ENCODE assay signal across 15 cellular contexts in genomic region chr1:230313453-230314141, GRCh38.
DNase-seq lines count a peak whose midpoint lies in the region; ATAC-seq, FAIRE-seq and TF ChIP-seq lines count a peak whose summit lies in the region.
"Had no signal": no experiment of that assay in that cellular context is flagged by ENCODE, and none has a peak within 500 bp of the region (broad histone marks: within the 10 kb centered on the region; RNA-seq: fewer than 3 reads in every experiment).

No MANE protein-coding gene starts in this region.

- no peak overlapping the region for H2BK12ac ChIP-seq in H1 (ENCODE audit: low read depth, low read length)

- H3K36me3 Mint-ChIP-seq in activated naive CD4-positive, alpha-beta T cell treated with anti-CD3 and anti-CD28 coated beads, Interleukin-2, amount 50 U/mL, for 72 hours: no peaks in the 10 kb centered on the region
- H3K36me3 Mint-ChIP-seq: CD4-positive, CD25-positive, alpha-beta regulatory T cell had no signal

- H3K9me1 ChIP-seq in K562 (ENCODE audit: control insufficient read depth, insufficient read depth, low read length): peaks cover 2% of the 10 kb centered on the region

- no peak for TF ChIP-seq EP300 in K562 (IDR thresholded peaks at IDR 0.05; ENCODE audit: low read length)
- no peak for TF ChIP-seq EP300 in H1 (IDR thresholded peaks at IDR 0.05; ENCODE audit: borderline replicate concordance in 1 of 2, low read depth in 2 of 2, low read length in 2 of 2)

- TF ChIP-seq POLR2A in K562 (conservative IDR thresholded peaks at IDR 0.05) (no peak), H1 (IDR thresholded peaks at IDR 0.05; ENCODE audit: control extremely low read depth in 1 of 2, low read depth in 2 of 2, low read length in 2 of 2) (no peak), spleen (IDR thresholded peaks at IDR 0.05) (no peak)

- no peak overlapping the region for H3K4ac ChIP-seq in H1 (replicated peaks; ENCODE audit: insufficient read length, low read depth, low read length)

- H3K14ac ChIP-seq in H1 (ENCODE audit: insufficient read length): no peak overlapping the region

- ATAC-seq in K562: no peak
- no peak for ATAC-seq in GM21423 (IDR thresholded peaks at IDR 0.05; ENCODE audit: unreplicated experiment)
- no peak for ATAC-seq in activated naive CD4-positive, alpha-beta T cell treated with anti-CD3 and anti-CD28 coated beads, Interleukin-2, amount 50 U/mL, for 72 hours

- CTCF ChIA-PET in HEK293 (lab: Yijun Ruan, JAX): interaction anchor here (0.8 kb wide), 1 partner anchor 1055 kb away, joined by 5 read pairs; no protein-coding TSS in a partner anchor
- CTCF ChIA-PET in K562 (lab: Yijun Ruan, JAX; ENCODE audit: low intra/inter-chr PET ratio): no interaction called here
- CTCF ChIA-PET in H1 (lab: Charles Lee; ENCODE audit: partially characterized antibody): interaction anchor here (0.7 to 1.3 kb wide), 4 partner anchors 116 to 384 kb away, joined by 3 to 6 read pairs (median 3); no protein-coding TSS in a partner anchor

- H3K27ac Mint-ChIP-seq in activated naive CD4-positive, alpha-beta T cell treated with anti-CD3 and anti-CD28 coated beads, Interleukin-2, amount 50 U/mL, for 72 hours: no peak overlapping the region
- H3K27ac Mint-ChIP-seq: CD4-positive, CD25-positive, alpha-beta regulatory T cell had no signal

- H2BK15ac ChIP-seq in H1 (ENCODE audit: low read length): no peak overlapping the region

- H3K4me3 ChIP-seq in HEK293 (ENCODE audit: low read depth, low read length) (no peak overlapping the region), K562 (no peak overlapping the region), H1 (ENCODE audit: extremely low read depth in 1 of 4, insufficient read depth in 2 of 4, low read depth in 3 of 4, low read length in 4 of 4) (no peak overlapping the region), spleen (no peak overlapping the region)
- H3K4me3 ChIP-seq: BLaER1 treated with 17β-estradiol and CSF1 and Interleukin-3, amounts not matched to agents 10 nM and 100 nM; GM23248 had no signal

- no peak overlapping the region for H2BK120ac ChIP-seq in H1 (replicated peaks; ENCODE audit: low read depth, low read length)

- FAIRE-seq in K562 (lab: Jason Lieb, UNC) (no peak), H1 (lab: Jason Lieb, UNC) (no peak)

- in situ Hi-C loops in K562 (cut with MboI): loop anchor here (25.0 kb wide), 1 partner anchor 601 kb away; no protein-coding TSS in a partner anchor

- H3K23ac ChIP-seq in H1 (ENCODE audit: insufficient read length): no peak overlapping the region

- DNase-seq in K562 (ENCODE audit: extremely low read depth in 1 of 4, low spot score in 3 of 4) (no peak), H1 (ENCODE audit: low read depth in 1 of 2, low spot score in 2 of 2) (no peak), substantia nigra (lab: John Stamatoyannopoulos, UW) (peak in 1 of 49 donors; percentile 14), spleen (no peak), HT-29 (ENCODE audit: low spot score) (no peak)
- no peak for DNase-seq in activated naive CD4-positive, alpha-beta T cell treated with anti-CD3 and anti-CD28 coated beads, Interleukin-2, amount 50 U/mL, for 72 hours (ENCODE audit: low spot score in 2 of 2)
- DNase-seq: ACHN; Calu3; CD4-positive, CD25-positive, alpha-beta regulatory T cell; DMS 273 treated with DMSO at 0.1 percent for 48 hours; GM23248; H7 had no signal

- H3K36me3 ChIP-seq in HEK293 (ENCODE audit: control insufficient read depth in 2 of 2, insufficient read depth in 1 of 2, low read length in 2 of 2): no peaks in the 10 kb centered on the region
- H3K36me3 ChIP-seq in K562 (ENCODE audit: control insufficient read depth, insufficient read depth, low read length): no peaks in the 10 kb centered on the region
- no peaks in the 10 kb centered on the region for H3K36me3 ChIP-seq in H1 (ENCODE audit: control insufficient read depth in 2 of 4, insufficient read depth in 4 of 4, low read length in 3 of 4)
- no peaks in the 10 kb centered on the region for H3K36me3 ChIP-seq in spleen
- H3K36me3 ChIP-seq: BLaER1 treated with 17β-estradiol and CSF1 and Interleukin-3, amounts not matched to agents 10 nM and 100 nM had no signal

- H3K27ac ChIP-seq in HEK293 (ENCODE audit: extremely low read depth, low read depth, low read length) (no peak overlapping the region), K562 (ENCODE audit: extremely low read depth, low read depth, low read length) (no peak overlapping the region), H1 (ENCODE audit: low read depth, low read length) (no peak overlapping the region), substantia nigra (ENCODE audit: low read depth, low read length, poor library complexity, severe bottlenecking) (peak overlapping the region; percentile 66), spleen (no peak overlapping the region)
- H3K27ac ChIP-seq: BLaER1 treated with 17β-estradiol and CSF1 and Interleukin-3, amounts not matched to agents 10 nM and 100 nM; GM23248 had no signal

- H3K9me3 ChIP-seq in HEK293 (ENCODE audit: control insufficient read depth, insufficient read depth, low read depth, low read length) (no peaks in the 10 kb centered on the region), K562 (replicated peaks; ENCODE audit: control insufficient read depth, insufficient read depth, low read depth, low read length) (no peaks in the 10 kb centered on the region), H1 (ENCODE audit: insufficient read depth in 2 of 2, low read depth in 1 of 2, low read length in 1 of 2) (no peaks in the 10 kb centered on the region), spleen (no peaks in the 10 kb centered on the region)
- H3K9me3 ChIP-seq: BLaER1 treated with 17β-estradiol and CSF1 and Interleukin-3, amounts not matched to agents 10 nM and 100 nM had no signal

- H3K9me3 Mint-ChIP-seq in activated naive CD4-positive, alpha-beta T cell treated with anti-CD3 and anti-CD28 coated beads, Interleukin-2, amount 50 U/mL, for 72 hours: no peaks in the 10 kb centered on the region
- H3K9me3 Mint-ChIP-seq: CD4-positive, CD25-positive, alpha-beta regulatory T cell had no signal

- no peak overlapping the region for H3K18ac ChIP-seq in H1 (ENCODE audit: extremely low read depth, low read length)

- no peaks in the 10 kb centered on the region for H3K23me2 ChIP-seq in H1 (ENCODE audit: low read depth, low read length)

- no peak overlapping the region for H4K91ac ChIP-seq in H1 (replicated peaks; ENCODE audit: insufficient read length, low read length)

- no peak for TF ChIP-seq RAD21 in K562 (CRISPR knock-in tag; conservative IDR thresholded peaks at IDR 0.05 in 1 of 2, IDR thresholded peaks at IDR 0.05 in 1 of 2)
- TF ChIP-seq RAD21 in H1 (IDR thresholded peaks at IDR 0.05 in 1 of 2, conservative IDR thresholded peaks at IDR 0.05 in 1 of 2; ENCODE audit: low read depth in 2 of 2, low read length in 2 of 2): no peak

- H3K79me2 ChIP-seq in K562 (ENCODE audit: control insufficient read depth, insufficient read depth, low read length) (no peaks in the 10 kb centered on the region), H1 (ENCODE audit: control insufficient read depth in 1 of 2, insufficient read depth in 2 of 2, low read length in 2 of 2) (no peaks in the 10 kb centered on the region)

- H3K4me1 ChIP-seq in HEK293 (ENCODE audit: control insufficient read depth, insufficient read depth, low read length) (peaks cover 8% of the 10 kb centered on the region), K562 (replicated peaks in 1 of 2; ENCODE audit: control insufficient read depth in 2 of 2, insufficient read depth in 2 of 2, low read length in 2 of 2) (0 out of 5 replicates have a peak, but pooled peaks cover 0 to 3% of the 10 kb centered on the region in 2 experiments), H1 (replicated peaks in 1 of 4; ENCODE audit: control insufficient read depth in 3 of 4, insufficient read depth in 4 of 4, low read length in 3 of 4) (peaks cover 0 to 2% (median 0%) of the 10 kb centered on the region in 4 experiments; a peak in 1 of 7 replicates), spleen (peaks cover 0 to 8% (median 6%) of the 10 kb centered on the region in 6 donors)

- H2BK5ac ChIP-seq in H1 (ENCODE audit: low read depth, low read length): no peak overlapping the region

- no peak overlapping the region for H2AK5ac ChIP-seq in H1 (ENCODE audit: low read depth, low read length)

- no peaks in the 10 kb centered on the region for H3K79me1 ChIP-seq in H1 (ENCODE audit: low read depth, low read length)

- H2AFZ ChIP-seq in K562 (ENCODE audit: low read depth, low read length): no peak overlapping the region
- no peak overlapping the region; the same call in 1 of the 2 replicates for H2AFZ ChIP-seq in H1 (ENCODE audit: low read length)
- H2AFZ ChIP-seq: GM23248 had no signal

- no peak overlapping the region; the same call in 1 of the 2 replicates for H4K8ac ChIP-seq in H1 (ENCODE audit: extremely low read depth, insufficient read depth, low read length)

- POLR2A ChIA-PET in HEK293 (lab: Yijun Ruan, JAX) (no interaction called here), K562 (lab: Yijun Ruan, JAX) (interaction anchor here (1.7 to 1.9 kb wide), 2 partner anchors 8 to 10 kb away, joined by 5 to 7 read pairs; no protein-coding TSS in a partner anchor), H1 (lab: Charles Lee; ENCODE audit: partially characterized antibody) (no interaction called here)

- H4K20me1 ChIP-seq in K562 (replicated peaks; ENCODE audit: control insufficient read depth, insufficient read depth, low read length) (0 out of 2 replicates have a peak, but pooled peaks cover 4% of the 10 kb centered on the region), H1 (replicated peaks in 1 of 2; ENCODE audit: control insufficient read depth in 1 of 2, insufficient read depth in 2 of 2, low read length in 2 of 2) (no peaks in the 10 kb centered on the region)
- H4K20me1 ChIP-seq: BLaER1 treated with 17β-estradiol and CSF1 and Interleukin-3, amounts not matched to agents 10 nM and 100 nM had no signal

- intact Hi-C loops in K562 (cut with micrococcal nuclease) (no loop called here), spleen (cut with DNase I; ENCODE audit: low total_unique reads) (no loop called here)

- H3K56ac ChIP-seq in H1 (replicated peaks; ENCODE audit: insufficient read length, low read depth, low read length): no peak overlapping the region

- no TSS peak for BruUV-seq in K562 (replicated peaks; lab: Mats Ljungman, UMichigan)

- no peak overlapping the region for H4K5ac ChIP-seq in H1 (ENCODE audit: insufficient read length, low read depth, low read length)

- H3K27me3 ChIP-seq in K562 (ENCODE audit: control insufficient read depth in 2 of 2, insufficient read depth in 2 of 2, low read length in 2 of 2) (peaks cover 37 to 60% of the 10 kb centered on the region in 2 experiments), H1 (replicated peaks in 1 of 4; ENCODE audit: control insufficient read depth in 3 of 4, extremely low read depth in 1 of 4, insufficient read depth in 3 of 4, low read length in 3 of 4) (no peaks in the 10 kb centered on the region), spleen (replicated peaks in 1 of 7) (no peaks in the 10 kb centered on the region)
- H3K27me3 ChIP-seq: BLaER1 treated with 17β-estradiol and CSF1 and Interleukin-3, amounts not matched to agents 10 nM and 100 nM had no signal

- H2BK20ac ChIP-seq in H1 (ENCODE audit: low read length): no peak overlapping the region

- no peak overlapping the region for H3K4me2 ChIP-seq in K562 (ENCODE audit: insufficient read depth, low read length)
- H3K4me2 ChIP-seq in H1 (ENCODE audit: insufficient read depth in 1 of 2, low read depth in 2 of 2, low read length in 2 of 2): no peak overlapping the region
- H3K4me2 ChIP-seq: BLaER1 treated with 17β-estradiol and CSF1 and Interleukin-3, amounts not matched to agents 10 nM and 100 nM had no signal

- H3K9ac ChIP-seq in K562 (ENCODE audit: insufficient read depth in 1 of 2, low read depth in 2 of 2, low read length in 2 of 2) (no peak overlapping the region), H1 (replicated peaks in 1 of 4; ENCODE audit: extremely low read depth in 1 of 4, low read depth in 3 of 4, low read length in 3 of 4) (no peak overlapping the region)
- H3K9ac ChIP-seq: GM23248 had no signal

- no peak for TF ChIP-seq CTCF in HEK293 (tag by site-specific recombination; IDR thresholded peaks at IDR 0.05)
- TF ChIP-seq CTCF in K562 (IDR thresholded peaks at IDR 0.05 in 2 of 3, conservative IDR thresholded peaks at IDR 0.05 in 1 of 3; ENCODE audit: insufficient read depth in 2 of 3, low read depth in 1 of 3, low read length in 3 of 3): no peak
- no peak for TF ChIP-seq CTCF in H1 (IDR thresholded peaks at IDR 0.05; ENCODE audit: control extremely low read depth in 1 of 3, insufficient read depth in 1 of 3, low read depth in 1 of 3, low read length in 3 of 3)
- no peak for TF ChIP-seq CTCF in spleen (IDR thresholded peaks at IDR 0.05 in 8 of 11, conservative IDR thresholded peaks at IDR 0.05 in 3 of 11)

- 2% methylated on average over 12 of the region's 12 CpGs for WGBS in K562 (ENCODE audit: insufficient coverage, low coverage, missing lambda C conversion rate)
- 87 to 100% methylated on average over 1 to 12 of the region's 12 CpGs for WGBS in H1 (ENCODE audit: extremely low coverage in 1 of 2, insufficient coverage in 1 of 2, insufficient read length in 1 of 2, insufficient replicate concordance in 2 of 2, low coverage in 1 of 2, low lambda C conversion rate in 2 of 2, missing lambda C conversion rate in 1 of 2), 2 experiments
- 79 to 88% (median 82%) methylated on average over 11 to 12 of the region's 12 CpGs for WGBS in spleen, 5 donors

Comparison
In these comparisons a context has a peak if more than half of its experiments do, and no peak if none do; other contexts are left out.
1. Of the 44 proteins assayed by ChIP-seq in both K562 and HEK293: peak only in K562: none; only in HEK293: none; in both: ZNF121; in neither: 43.